16 cellular contexts compared by ENCODE assay signal in genomic region chr7:46972205-46972604, GRCh38.
DNase-seq lines count a peak whose midpoint lies in the region; FAIRE-seq and TF ChIP-seq lines count a peak whose summit lies in the region.
"Had no signal": no experiment of that assay in that cellular context is flagged by ENCODE, and none has a peak within 500 bp of the region (broad histone marks: within the 10 kb centered on the region; RNA-seq: fewer than 3 reads in every experiment).

No MANE protein-coding gene starts in this region.

- no peak overlapping the region for H3K4ac ChIP-seq in mesendoderm (ENCODE audit: low read depth, low read length)

- H2BK120ac ChIP-seq in mesendoderm (ENCODE audit: low read depth, low read length) = no peak overlapping the region

- H4K5ac ChIP-seq in mesendoderm (ENCODE audit: low read length) = no peak overlapping the region

- H3K36me3 ChIP-seq in BJ (ENCODE audit: control insufficient read depth, insufficient read depth, low read length) (no peaks in the 10 kb centered on the region), mesendoderm (ENCODE audit: control insufficient read depth, insufficient read depth, low read length) (no peaks in the 10 kb centered on the region)
- H3K36me3 ChIP-seq: cardiac muscle cell, gastroesophageal sphincter, left lung had no signal

- intact Hi-C loops in posterior cingulate gyrus (cut with DNase I) = no loop called here

- no peak overlapping the region for H4K8ac ChIP-seq in mesendoderm (ENCODE audit: low read depth, low read length)

- H2BK5ac ChIP-seq in mesendoderm (ENCODE audit: low read length) = no peak overlapping the region

- WGBS in mesendoderm (ENCODE audit: extremely low coverage, insufficient coverage, low lambda C conversion rate) = no CpG with 5 or more reads among the region's 3 CpGs

- H3K27ac ChIP-seq in mesendoderm (ENCODE audit: low read depth, low read length) = no peak overlapping the region
- H3K27ac ChIP-seq: cardiac muscle cell, gastroesophageal sphincter, left lung had no signal

- no peak for FAIRE-seq in GM12891 (lab: Jason Lieb, UNC)

- TF ChIP-seq POLR2A in GM12891 (IDR thresholded peaks at IDR 0.05; ENCODE audit: low read depth, low read length) = no peak

- no peak overlapping the region for H2BK15ac ChIP-seq in mesendoderm (replicated peaks; ENCODE audit: low read depth)

- no peaks in the 10 kb centered on the region for H3K79me1 ChIP-seq in mesendoderm (ENCODE audit: low read length)

- no peak overlapping the region for H3K23ac ChIP-seq in mesendoderm (ENCODE audit: low read length)

- H2AK5ac ChIP-seq in mesendoderm (ENCODE audit: low read length) = no peak overlapping the region

- no peaks in the 10 kb centered on the region for H3K4me1 ChIP-seq in mesendoderm (ENCODE audit: control insufficient read depth, low read depth, low read length)
- H3K4me1 ChIP-seq: gastroesophageal sphincter, left lung had no signal

- no peak overlapping the region for H3K18ac ChIP-seq in mesendoderm (ENCODE audit: low read length)

- H3K9ac ChIP-seq in mesendoderm (ENCODE audit: low read length) = no peak overlapping the region

- H3K79me2 ChIP-seq in mesendoderm (ENCODE audit: control insufficient read depth, insufficient read depth, low read length) = no peaks in the 10 kb centered on the region

- CTCF ChIA-PET in BJ (lab: Yijun Ruan, JAX) = no interaction called here

- DNase-seq in BJ (ENCODE audit: low read depth) (peak; percentile 48), LoVo (ENCODE audit: low spot score) (peak; percentile 83), choroid plexus epithelial cell (ENCODE audit: low read depth) (peak; percentile 89), mesendoderm (peak; percentile 32), T1000 (lab: John Stamatoyannopoulos, UW) (no peak), GM12891 (ENCODE audit: insufficient read length, low spot score) (no peak), KG1 (lab: John Stamatoyannopoulos, UW) (no peak), posterior cingulate gyrus (no peak)
- DNase-seq: activated CD4-positive, alpha-beta T cell treated with anti-CD3 and anti-CD28 coated beads for 1 hour; CD8-positive, alpha-beta T cell; H7; left lung; NCI-H510A treated with DMSO at 0.1 percent for 48 hours; stimulated activated CD4-positive, alpha-beta T cell treated with anti-CD3 and anti-CD28 coated beads, Interleukin-15, amount 100 ng/mL, for 24 hours had no signal

- H3K27me3 ChIP-seq in BJ (ENCODE audit: control insufficient read depth, insufficient read depth, low read length) (no peaks in the 10 kb centered on the region), mesendoderm (ENCODE audit: insufficient read depth, low read length, poor library complexity) (no peaks in the 10 kb centered on the region)
- H3K27me3 ChIP-seq: cardiac muscle cell, gastroesophageal sphincter, left lung had no signal

- POLR2A ChIA-PET in BJ (lab: Charles Lee) = no interaction called here

- TF ChIP-seq CTCF in BJ (IDR thresholded peaks at IDR 0.05; ENCODE audit: insufficient read depth, low read depth, low read length) (no peak), choroid plexus epithelial cell (conservative IDR thresholded peaks at IDR 0.05; ENCODE audit: low read depth, low read length) (no peak)

- H3K56ac ChIP-seq in mesendoderm (ENCODE audit: low read length) = no peak overlapping the region

- no peak overlapping the region for H3K4me2 ChIP-seq in mesendoderm (ENCODE audit: low read length)

- H3K4me3 ChIP-seq in BJ (ENCODE audit: low read depth, low read length) (no peak overlapping the region), choroid plexus epithelial cell (ENCODE audit: low read depth, low read length) (no peak overlapping the region), mesendoderm (ENCODE audit: low read length) (no peak overlapping the region)
- H3K4me3 ChIP-seq: cardiac muscle cell, gastroesophageal sphincter, left lung had no signal

TF ChIP-seq in GM12891, 5 proteins besides CTCF, POLR2A, EP300 and RAD21:
- TF ChIP-seq POU2F2 (IDR thresholded peaks at IDR 0.05; ENCODE audit: low read depth, low read length) (no peak), PAX5 (IDR thresholded peaks at IDR 0.05; ENCODE audit: insufficient read depth, low read length, severe bottlenecking) (no peak), SPI1 (IDR thresholded peaks at IDR 0.05; ENCODE audit: low read depth, low read length) (no peak), POLR2AphosphoS5 (IDR thresholded peaks at IDR 0.05; ENCODE audit: low read depth, low read length) (no peak), TAF1 (IDR thresholded peaks at IDR 0.05; ENCODE audit: low read depth, low read length) (no peak)

Comparison
In these comparisons a context has a peak if more than half of its experiments do, and no peak if none do; other contexts are left out.
1. DNase-seq: peak in BJ (single experiment), LoVo (single experiment), choroid plexus epithelial cell (single experiment) and mesendoderm (single experiment); none in T1000 (single experiment), GM12891 (single experiment), KG1 (single experiment) and posterior cingulate gyrus (0 of 10).